In genomic region chr2:232781765-232782164, GRCh38 we compare ENCODE assay signal across 8 cellular contexts. TPM values are rescaled to one million over a fixed set of nuclear protein-coding genes. Genes with fewer than 3 reads are reported as not detected.
A peak's percentile ranks its signal among the peaks of the same experiment; 100 is the strongest.
DNase-seq lines count a peak whose midpoint lies in the region; ATAC-seq and TF ChIP-seq lines count a peak whose summit lies in the region.

No MANE protein-coding gene starts in this region.

- H3K4me1 ChIP-seq in right cardiac atrium (ENCODE audit: control insufficient read depth, insufficient read depth, low read length): no peaks in the 10 kb centered on the region

- intact Hi-C loops in posterior vena cava (cut with DNase I) (loop anchor here in 1 of 2 donors (1.0 kb wide), 1 partner anchor 18 kb away; no protein-coding TSS in a partner anchor), right cardiac atrium (cut with DNase I) (no loop called here)

- ATAC-seq in GM19025 (IDR thresholded peaks at IDR 0.05; ENCODE audit: low read depth, unreplicated experiment): peak; percentile 97
- peak; percentile 97 for ATAC-seq in HG03342 (IDR thresholded peaks at IDR 0.05; ENCODE audit: unreplicated experiment)
- peak; percentile 88 for ATAC-seq in activated CD8-positive, alpha-beta T cell treated with anti-CD3 and anti-CD28 coated beads, Interleukin-2, amount 10 ng/mL, durations not matched to agents 7 days and 5 days
- no peak for ATAC-seq in right cardiac atrium

- no peak overlapping the region for H3K27ac Mint-ChIP-seq in activated CD8-positive, alpha-beta T cell treated with anti-CD3 and anti-CD28 coated beads, Interleukin-2, amount 10 ng/mL, durations not matched to agents 7 days and 5 days

- H3K4me3 Mint-ChIP-seq in activated CD8-positive, alpha-beta T cell treated with anti-CD3 and anti-CD28 coated beads, Interleukin-2, amount 10 ng/mL, durations not matched to agents 7 days and 5 days: no peak overlapping the region

- peaks cover 23% of the 10 kb centered on the region for H3K36me3 Mint-ChIP-seq in activated CD8-positive, alpha-beta T cell treated with anti-CD3 and anti-CD28 coated beads, Interleukin-2, amount 10 ng/mL, durations not matched to agents 7 days and 5 days (ENCODE audit: low read depth)

- no peak overlapping the region for H3K4me3 ChIP-seq in right cardiac atrium (ENCODE audit: low read length)

- POLR2A ChIA-PET in activated CD8-positive, alpha-beta T cell treated with anti-CD3 and anti-CD28 coated beads, Interleukin-2, amount 10 ng/mL, durations not matched to agents 7 days and 5 days (lab: Charles Lee): no interaction called here

- no peak for TF ChIP-seq CTCF in AG09319 (IDR thresholded peaks at IDR 0.05; ENCODE audit: low read depth, low read length)

- DNase-seq in AG09319 (ENCODE audit: extremely low read depth, low read depth) (peak; percentile 69), myocyte (ENCODE audit: low read depth) (peak; percentile 28), posterior vena cava (ENCODE audit: low spot score) (no peak), right cardiac atrium (no peak), NCI-H2227 treated with DMSO at 0.1 percent for 48 hours (lab: John Stamatoyannopoulos, UW) (no peak)
- peak; percentile 32 for DNase-seq in activated CD8-positive, alpha-beta T cell treated with anti-CD3 and anti-CD28 coated beads, Interleukin-2, amount 10 ng/mL, durations not matched to agents 7 days and 5 days

- H3K4me1 Mint-ChIP-seq in activated CD8-positive, alpha-beta T cell treated with anti-CD3 and anti-CD28 coated beads, Interleukin-2, amount 10 ng/mL, durations not matched to agents 7 days and 5 days (ENCODE audit: low read depth): peaks cover 8% of the 10 kb centered on the region

- CTCF ChIA-PET in activated CD8-positive, alpha-beta T cell treated with anti-CD3 and anti-CD28 coated beads, Interleukin-2, amount 10 ng/mL, durations not matched to agents 7 days and 5 days (lab: Charles Lee): interaction anchor here (1.2 kb wide), 1 partner anchor 8 kb away, joined by 3 read pairs; no protein-coding TSS in a partner anchor

- no peaks in the 10 kb centered on the region for H3K27me3 ChIP-seq in right cardiac atrium (ENCODE audit: control insufficient read depth, insufficient read depth)

- no peaks in the 10 kb centered on the region for H3K9me3 ChIP-seq in right cardiac atrium (ENCODE audit: control insufficient read depth, low read length)

- no peak overlapping the region for H3K27ac ChIP-seq in right cardiac atrium (ENCODE audit: low read length)

- no peaks in the 10 kb centered on the region for H3K27me3 Mint-ChIP-seq in activated CD8-positive, alpha-beta T cell treated with anti-CD3 and anti-CD28 coated beads, Interleukin-2, amount 10 ng/mL, durations not matched to agents 7 days and 5 days (ENCODE audit: low read depth)

- no peaks in the 10 kb centered on the region for H3K9me3 Mint-ChIP-seq in activated CD8-positive, alpha-beta T cell treated with anti-CD3 and anti-CD28 coated beads, Interleukin-2, amount 10 ng/mL, durations not matched to agents 7 days and 5 days (ENCODE audit: insufficient read depth)

RNA-seq across cellular contexts. Expression of gene KCNJ13, which starts 5.4 kb away (rescaled TPM):
- not detected for total RNA-seq in activated CD8-positive, alpha-beta T cell treated with anti-CD3 and anti-CD28 coated beads, Interleukin-2, amount 10 ng/mL, durations not matched to agents 7 days and 5 days
- total RNA-seq in myocyte (not detected in 2 replicates), posterior vena cava (not detected), right cardiac atrium (not detected)
- 0.30 TPM for polyA plus RNA-seq in myocyte (2012)
- polyA plus RNA-seq in right cardiac atrium: not detected

Comparison
In these comparisons a context has a peak if more than half of its experiments do, and no peak if none do; other contexts are left out.
1. DNase-seq: peak in AG09319 (single experiment), activated CD8-positive, alpha-beta T cell treated with anti-CD3 and anti-CD28 coated beads, Interleukin-2, amount 10 ng/mL, durations not matched to agents 7 days and 5 days (single experiment) and myocyte (single experiment); none in posterior vena cava (single experiment), right cardiac atrium (0 of 3) and NCI-H2227 treated with DMSO at 0.1 percent for 48 hours (single experiment).
2. ATAC-seq: peak in GM19025 (single experiment), HG03342 (single experiment) and activated CD8-positive, alpha-beta T cell treated with anti-CD3 and anti-CD28 coated beads, Interleukin-2, amount 10 ng/mL, durations not matched to agents 7 days and 5 days (single experiment); none in right cardiac atrium (0 of 2).